19 cellular contexts compared by ENCODE assay signal in the genomic region with DNA sequence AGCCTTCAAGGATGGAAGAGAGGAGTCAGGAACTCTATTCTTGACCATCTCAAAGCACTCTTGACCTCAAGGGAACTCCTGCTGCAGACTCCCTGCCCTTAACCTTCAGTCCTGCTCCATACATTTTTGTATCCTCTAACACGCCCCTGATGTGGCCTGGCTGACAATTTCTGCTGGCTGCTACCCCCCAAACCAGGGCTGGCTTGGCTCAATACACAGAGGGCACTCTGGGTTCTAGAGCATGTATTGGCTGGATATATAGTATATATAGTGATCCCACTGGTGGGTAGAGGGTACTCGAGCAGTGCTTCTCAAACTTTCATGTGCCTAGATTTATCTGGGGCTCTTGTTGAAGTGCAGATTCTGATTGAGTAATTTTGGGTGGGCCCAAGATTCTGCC.
DNase-seq lines count a peak whose midpoint lies in the region; ATAC-seq and TF ChIP-seq lines count a peak whose summit lies in the region.
"Had no signal": no experiment of that assay in that cellular context is flagged by ENCODE, and none has a peak within 500 bp of the region (broad histone marks: within the 10 kb centered on the region; RNA-seq: fewer than 3 reads in every experiment).

No MANE protein-coding gene starts in this region.

- H3K4me2 ChIP-seq in SK-N-SH (no peak overlapping the region), fibroblast of lung (ENCODE audit: extremely low read depth, insufficient read depth, low read length) (peak overlapping the region; percentile 4)
- H3K4me2 ChIP-seq: GM23338 had no signal

- H3K9ac ChIP-seq in SK-N-SH: peak overlapping the region; percentile 22; the same call in 1 of the 2 replicates
- peak overlapping the region; percentile 25 for H3K9ac ChIP-seq in adipocyte (ENCODE audit: low read length)
- H3K9ac ChIP-seq in fibroblast of lung (ENCODE audit: insufficient read depth, low read length): no peak overlapping the region

- H3K79me2 ChIP-seq in SK-N-SH (ENCODE audit: insufficient read depth): no peaks in the 10 kb centered on the region
- no peaks in the 10 kb centered on the region for H3K79me2 ChIP-seq in fibroblast of lung (ENCODE audit: control insufficient read depth, insufficient read depth, low read length)

- H3K4me1 ChIP-seq in SK-N-SH (ENCODE audit: control insufficient read depth in 1 of 2, insufficient read depth in 2 of 2, low read depth in 1 of 2, low read length in 1 of 2): peaks cover 0 to 6% of the 10 kb centered on the region in 2 experiments; a peak in 2 of 4 replicates
- peaks cover 42% of the 10 kb centered on the region for H3K4me1 ChIP-seq in adipocyte (ENCODE audit: control insufficient read depth, insufficient read depth, low read length)
- H3K4me1 ChIP-seq in fibroblast of lung (ENCODE audit: control insufficient read depth, extremely low read depth, insufficient read depth, low read length): peaks cover 20% of the 10 kb centered on the region
- H3K4me1 ChIP-seq in suprapubic skin: peaks cover 26% of the 10 kb centered on the region
- H3K4me1 ChIP-seq: Peyer's patch had no signal

- no peak overlapping the region for H3K4me3 ChIP-seq in SK-N-SH (ENCODE audit: low read depth in 2 of 2, low read length in 1 of 2)
- H3K4me3 ChIP-seq in adipocyte (ENCODE audit: low read length): peak overlapping the region; percentile 2
- no peak overlapping the region for H3K4me3 ChIP-seq in fibroblast of lung (replicated peaks in 1 of 4; ENCODE audit: control extremely low read depth in 1 of 4, insufficient read depth in 1 of 4, low read depth in 3 of 4, low read length in 4 of 4)
- H3K4me3 ChIP-seq in suprapubic skin: no peak overlapping the region
- H3K4me3 ChIP-seq: GM12878, GM23338, Peyer's patch had no signal

- H3K27ac ChIP-seq in SK-N-SH (ENCODE audit: low read depth in 2 of 2, low read length in 1 of 2) (peak overlapping the region in 1 of 2 experiments; percentile 52; a peak in 2 of 4 replicates), fibroblast of lung (ENCODE audit: insufficient read depth, low read length) (peak overlapping the region; percentile 81), suprapubic skin (peak overlapping the region; percentile 49)
- H3K27ac ChIP-seq: 22Rv1 had no signal

- H2AFZ ChIP-seq in SK-N-SH (ENCODE audit: low read depth): no peak overlapping the region
- H2AFZ ChIP-seq in fibroblast of lung (ENCODE audit: low read length): no peak overlapping the region
- H2AFZ ChIP-seq: GM23338 had no signal

- no peaks in the 10 kb centered on the region for H3K27me3 ChIP-seq in SK-N-SH (ENCODE audit: insufficient read depth)
- H3K27me3 ChIP-seq in adipocyte (replicated peaks; ENCODE audit: control insufficient read depth, insufficient read depth, low read length): no peaks in the 10 kb centered on the region
- H3K27me3 ChIP-seq in fibroblast of lung (ENCODE audit: control insufficient read depth, insufficient read depth, low read length): no peaks in the 10 kb centered on the region
- H3K27me3 ChIP-seq in suprapubic skin: peaks cover 12% of the 10 kb centered on the region
- H3K27me3 ChIP-seq: Peyer's patch had no signal

- no peaks in the 10 kb centered on the region for H3K9me3 ChIP-seq in SK-N-SH
- no peaks in the 10 kb centered on the region for H3K9me3 ChIP-seq in adipocyte (ENCODE audit: control insufficient read depth, low read length)
- H3K9me3 ChIP-seq in fibroblast of lung (ENCODE audit: control insufficient read depth, insufficient read depth, low read depth, low read length): no peaks in the 10 kb centered on the region
- no peaks in the 10 kb centered on the region for H3K9me3 ChIP-seq in suprapubic skin
- H3K9me3 ChIP-seq: Peyer's patch had no signal

- CTCF ChIA-PET in SK-N-SH (lab: Yijun Ruan, JAX): interaction anchor here (0.9 to 2.4 kb wide), 2 partner anchors 13 to 28 kb away, joined by 3 to 8 read pairs; no protein-coding TSS in a partner anchor

- ATAC-seq in SK-N-SH treated with all-trans-retinoic acid at 6 μM for 48 hours (no peak), HG03135 (IDR thresholded peaks at IDR 0.05; ENCODE audit: unreplicated experiment) (no peak)
- ATAC-seq: CD8-positive, alpha-beta T cell; GM12878; GM23338 had no signal

- H3K36me3 ChIP-seq in SK-N-SH (replicated peaks in 1 of 2; ENCODE audit: control insufficient read depth in 1 of 2, insufficient read depth in 2 of 2, low read length in 1 of 2) (no peaks in the 10 kb centered on the region), adipocyte (ENCODE audit: control insufficient read depth, insufficient read depth, low read length, severe bottlenecking) (no peaks in the 10 kb centered on the region), fibroblast of lung (ENCODE audit: control insufficient read depth, insufficient read depth, low read length) (no peaks in the 10 kb centered on the region), suprapubic skin (no peaks in the 10 kb centered on the region)
- H3K36me3 ChIP-seq: Peyer's patch had no signal

- 22% methylated on average over 2 of the region's 2 CpGs for WGBS in SK-N-SH (ENCODE audit: low lambda C conversion rate)
- 94% methylated on average over 2 of the region's 2 CpGs for whole genome bisulfite sequencing in suprapubic skin

- TF ChIP-seq RAD21 in SK-N-SH (IDR thresholded peaks at IDR 0.05; ENCODE audit: low read length): no peak

- TF ChIP-seq CTCF in SK-N-SH (IDR thresholded peaks at IDR 0.05) (no peak), fibroblast of lung (conservative IDR thresholded peaks at IDR 0.05 in 1 of 2, IDR thresholded peaks at IDR 0.05 in 1 of 2; ENCODE audit: low read depth in 1 of 2, low read length in 2 of 2) (no peak), suprapubic skin (IDR thresholded peaks at IDR 0.05) (no peak)

- POLR2A ChIA-PET in SK-N-SH (lab: Yijun Ruan, JAX): no interaction called here

- no peaks in the 10 kb centered on the region for H3F3A ChIP-seq in SK-N-SH (replicated peaks; ENCODE audit: insufficient read depth)

- H3K9me2 ChIP-seq in SK-N-SH: no peaks in the 10 kb centered on the region

- H4K20me1 ChIP-seq in SK-N-SH (ENCODE audit: insufficient read depth) (no peaks in the 10 kb centered on the region), fibroblast of lung (ENCODE audit: control insufficient read depth, extremely low read depth, insufficient read depth, low read length) (no peaks in the 10 kb centered on the region)

- DNase-seq in SK-N-SH: no peak
- no peak for DNase-seq in adipocyte (ENCODE audit: low read depth)
- no peak for DNase-seq in fibroblast of lung (ENCODE audit: low read depth in 2 of 2)
- DNase-seq in suprapubic skin (ENCODE audit: low spot score in 2 of 2): no peak
- DNase-seq in NCI-H226: no peak
- no peak for DNase-seq in germinal center (ENCODE audit: low spot score)
- DNase-seq: AML-193; CD8-positive, alpha-beta T cell; DND-41; NCI-H1694; NCI-H2081 treated with DMSO at 0.1 percent for 48 hours; NCI-H2171 treated with DMSO at 0.1 percent for 48 hours; NCI-H526; Peyer's patch had no signal

- no peak for TF ChIP-seq EP300 in SK-N-SH (IDR thresholded peaks at IDR 0.05; ENCODE audit: borderline replicate concordance in 1 of 2, low read depth in 1 of 2, low read length in 1 of 2)
- no peak for TF ChIP-seq EP300 in suprapubic skin (IDR thresholded peaks at IDR 0.05)

- no peak for TF ChIP-seq POLR2A in suprapubic skin (IDR thresholded peaks at IDR 0.05)

TF ChIP-seq in SK-N-SH, 30 proteins besides CTCF, POLR2A, EP300 and RAD21 (continues in another document):
- TF ChIP-seq, protein P1, sequence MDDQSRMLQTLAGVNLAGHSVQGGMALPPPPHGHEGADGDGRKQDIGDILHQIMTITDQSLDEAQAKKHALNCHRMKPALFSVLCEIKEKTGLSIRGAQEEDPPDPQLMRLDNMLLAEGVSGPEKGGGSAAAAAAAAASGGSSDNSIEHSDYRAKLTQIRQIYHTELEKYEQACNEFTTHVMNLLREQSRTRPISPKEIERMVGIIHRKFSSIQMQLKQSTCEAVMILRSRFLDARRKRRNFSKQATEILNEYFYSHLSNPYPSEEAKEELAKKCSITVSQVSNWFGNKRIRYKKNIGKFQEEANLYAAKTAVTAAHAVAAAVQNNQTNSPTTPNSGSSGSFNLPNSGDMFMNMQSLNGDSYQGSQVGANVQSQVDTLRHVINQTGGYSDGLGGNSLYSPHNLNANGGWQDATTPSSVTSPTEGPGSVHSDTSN (IDR thresholded peaks at IDR 0.05): no peak
- TF ChIP-seq EZH2phosphoT487 (IDR thresholded peaks at IDR 0.05; ENCODE audit: borderline replicate concordance, low read depth): no peak
- TF ChIP-seq, protein P2, sequence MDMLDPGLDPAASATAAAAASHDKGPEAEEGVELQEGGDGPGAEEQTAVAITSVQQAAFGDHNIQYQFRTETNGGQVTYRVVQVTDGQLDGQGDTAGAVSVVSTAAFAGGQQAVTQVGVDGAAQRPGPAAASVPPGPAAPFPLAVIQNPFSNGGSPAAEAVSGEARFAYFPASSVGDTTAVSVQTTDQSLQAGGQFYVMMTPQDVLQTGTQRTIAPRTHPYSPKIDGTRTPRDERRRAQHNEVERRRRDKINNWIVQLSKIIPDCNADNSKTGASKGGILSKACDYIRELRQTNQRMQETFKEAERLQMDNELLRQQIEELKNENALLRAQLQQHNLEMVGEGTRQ (IDR thresholded peaks at IDR 0.05; ENCODE audit: borderline replicate concordance, low read depth, low read length): no peak

TF ChIP-seq in SK-N-SH treated with all-trans-retinoic acid at 6 μM for 48 hours, 23 proteins besides CTCF, POLR2A, EP300 and RAD21:
- TF ChIP-seq BACH2 (CRISPR knock-in tag; IDR thresholded peaks at IDR 0.05; ENCODE audit: borderline replicate concordance) (no peak), ISL1 (CRISPR knock-in tag; IDR thresholded peaks at IDR 0.05) (no peak), ZFP30 (CRISPR knock-in tag; IDR thresholded peaks at IDR 0.05) (no peak), SNAI2 (CRISPR knock-in tag; IDR thresholded peaks at IDR 0.05) (no peak), GLIS3 (CRISPR knock-in tag; IDR thresholded peaks at IDR 0.05) (no peak)
- TF ChIP-seq, protein P3, sequence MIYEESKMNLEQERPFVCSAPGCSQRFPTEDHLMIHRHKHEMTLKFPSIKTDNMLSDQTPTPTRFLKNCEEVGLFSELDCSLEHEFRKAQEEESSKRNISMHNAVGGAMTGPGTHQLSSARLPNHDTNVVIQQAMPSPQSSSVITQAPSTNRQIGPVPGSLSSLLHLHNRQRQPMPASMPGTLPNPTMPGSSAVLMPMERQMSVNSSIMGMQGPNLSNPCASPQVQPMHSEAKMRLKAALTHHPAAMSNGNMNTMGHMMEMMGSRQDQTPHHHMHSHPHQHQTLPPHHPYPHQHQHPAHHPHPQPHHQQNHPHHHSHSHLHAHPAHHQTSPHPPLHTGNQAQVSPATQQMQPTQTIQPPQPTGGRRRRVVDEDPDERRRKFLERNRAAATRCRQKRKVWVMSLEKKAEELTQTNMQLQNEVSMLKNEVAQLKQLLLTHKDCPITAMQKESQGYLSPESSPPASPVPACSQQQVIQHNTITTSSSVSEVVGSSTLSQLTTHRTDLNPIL (CRISPR knock-in tag; IDR thresholded peaks at IDR 0.05; ENCODE audit: low read depth): no peak
TF ChIP-seq in SK-N-SH treated with all-trans-retinoic acid at 6 μM for 48 hours: peak in this region for 0.
